Comparison of ENCODE assay signal across 8 cellular contexts in genomic region chr5:35618297-35618636, GRCh38. TPM values are rescaled to one million over a fixed set of nuclear protein-coding genes. Genes with fewer than 3 reads are reported as not detected.
DNase-seq lines count a peak whose midpoint lies in the region; ATAC-seq and TF ChIP-seq lines count a peak whose summit lies in the region.

No MANE protein-coding gene starts in this region.

- no peak for DNase-seq in AG09309 (ENCODE audit: low read depth)
- DNase-seq in naive thymus-derived CD4-positive, alpha-beta T cell = no peak
- no peak for DNase-seq in cerebellar nuclear complex (lab: John Stamatoyannopoulos, UW)
- DNase-seq in NCI-H2196 treated with DMSO at 0.1 percent for 48 hours (lab: John Stamatoyannopoulos, UW; ENCODE audit: unreplicated experiment) = no peak

- TF ChIP-seq CTCF in AG09309 (IDR thresholded peaks at IDR 0.05; ENCODE audit: control insufficient read depth, insufficient read depth, low read depth, low read length, missing control alignments) (no peak), Loucy (conservative IDR thresholded peaks at IDR 0.05; ENCODE audit: low read length) (no peak)

- POLR2A ChIA-PET in naive thymus-derived CD4-positive, alpha-beta T cell (lab: Charles Lee) = interaction anchor here (0.9 to 1.1 kb wide), 3 partner anchors 159 to 1259 kb away, joined by 3 to 4 read pairs (median 3); no protein-coding TSS in a partner anchor

- H3K27ac Mint-ChIP-seq in naive thymus-derived CD4-positive, alpha-beta T cell = peak overlapping the region in 8 of 9 donors; percentile 48 to 96 (median 88)

- H3K4me2 ChIP-seq in Loucy (ENCODE audit: low read depth, low read length, poor library complexity, severe bottlenecking) = peak overlapping the region; percentile 45

- no peaks in the 10 kb centered on the region for H3K27me3 Mint-ChIP-seq in naive thymus-derived CD4-positive, alpha-beta T cell

- ATAC-seq in naive thymus-derived CD4-positive, alpha-beta T cell = no peak
- ATAC-seq in HG02798 (IDR thresholded peaks at IDR 0.05; ENCODE audit: poor library complexity, unreplicated experiment) = no peak
- no peak for ATAC-seq in HG03280 (IDR thresholded peaks at IDR 0.05; ENCODE audit: unreplicated experiment)

- H3K36me3 ChIP-seq in Loucy (ENCODE audit: insufficient read depth, low read length) (no peaks in the 10 kb centered on the region), endocrine pancreas (ENCODE audit: control insufficient read depth, insufficient read depth, low read length) (no peaks in the 10 kb centered on the region)
- no peaks in the 10 kb centered on the region for H3K36me3 ChIP-seq in naive thymus-derived CD4-positive, alpha-beta T cell (ENCODE audit: control insufficient read depth in 2 of 3, insufficient read depth in 3 of 3, low read length in 3 of 3)

- H3K9ac ChIP-seq in Loucy (ENCODE audit: low read depth, low read length, poor library complexity, severe bottlenecking) = no peak overlapping the region
- peak overlapping the region; percentile 88 for H3K9ac ChIP-seq in endocrine pancreas (ENCODE audit: control insufficient read depth, insufficient read depth, low read length)

- peaks cover 14 to 39% (median 26%) of the 10 kb centered on the region in 7 donors for H3K4me1 Mint-ChIP-seq in naive thymus-derived CD4-positive, alpha-beta T cell

- no peaks in the 10 kb centered on the region for H3K9me2 ChIP-seq in Loucy (replicated peaks; ENCODE audit: low read depth, low read length)

- intact Hi-C loops in naive thymus-derived CD4-positive, alpha-beta T cell (cut with micrococcal nuclease) = loop anchor here (5.0 to 10.0 kb wide), 4 partner anchors 141 to 691 kb away; partner anchors contain the start of genes DNAJC21 (in 2 of the 2), LMBRD2 (in 1 of the 2) and SKP2 (in 1 of the 2)

- H3K4me1 ChIP-seq in Loucy (ENCODE audit: insufficient read depth, low read length, poor library complexity, severe bottlenecking) = no peaks in the 10 kb centered on the region
- H3K4me1 ChIP-seq in endocrine pancreas (ENCODE audit: control insufficient read depth, insufficient read depth, low read length) = no peaks in the 10 kb centered on the region
- peaks cover 4 to 12% of the 10 kb centered on the region in 2 donors for H3K4me1 ChIP-seq in naive thymus-derived CD4-positive, alpha-beta T cell (ENCODE audit: control insufficient read depth in 2 of 2, insufficient read depth in 2 of 2, low read length in 2 of 2)

- CTCF ChIA-PET in naive thymus-derived CD4-positive, alpha-beta T cell (lab: Charles Lee) = interaction anchor here (1.0 to 2.7 kb wide), 7 partner anchors 33 to 689 kb away, joined by 3 to 23 read pairs (median 6); partner anchors contain the start of gene DNAJC21

- no peaks in the 10 kb centered on the region for H3K27me3 ChIP-seq in Loucy (ENCODE audit: insufficient read depth, low read length, poor library complexity, severe bottlenecking)
- no peaks in the 10 kb centered on the region for H3K27me3 ChIP-seq in endocrine pancreas (ENCODE audit: control insufficient read depth, insufficient read depth, low read length)
- H3K27me3 ChIP-seq in naive thymus-derived CD4-positive, alpha-beta T cell (ENCODE audit: control insufficient read depth in 2 of 2, insufficient read depth in 2 of 2, low read length in 2 of 2) = no peaks in the 10 kb centered on the region

- H3K9me3 ChIP-seq in Loucy (ENCODE audit: insufficient read depth, low read depth, low read length) (no peaks in the 10 kb centered on the region), endocrine pancreas (ENCODE audit: control insufficient read depth, low read length) (no peaks in the 10 kb centered on the region)
- H3K9me3 ChIP-seq in naive thymus-derived CD4-positive, alpha-beta T cell (ENCODE audit: control insufficient read depth in 2 of 3, low read length in 3 of 3) = no peaks in the 10 kb centered on the region

- peak overlapping the region; percentile 91 to 96 (median 94) for H3K4me3 Mint-ChIP-seq in naive thymus-derived CD4-positive, alpha-beta T cell

- H3K79me2 ChIP-seq in Loucy (ENCODE audit: insufficient read depth, low read length) = no peaks in the 10 kb centered on the region

- no peaks in the 10 kb centered on the region for H4K20me1 ChIP-seq in Loucy (ENCODE audit: insufficient read depth, low read length, poor library complexity, severe bottlenecking)

- H3K4me3 ChIP-seq in AG09309 (ENCODE audit: control insufficient read depth, low read depth, low read length) (peak overlapping the region; percentile 76), Loucy (ENCODE audit: low read length, poor library complexity, severe bottlenecking) (peak overlapping the region; percentile 73), endocrine pancreas (ENCODE audit: control insufficient read depth, insufficient read depth, low read length) (peak overlapping the region; percentile 84)
- peak overlapping the region; percentile 95 for H3K4me3 ChIP-seq in naive thymus-derived CD4-positive, alpha-beta T cell (ENCODE audit: low read length)

- peak overlapping the region; percentile 27 for H3K27ac ChIP-seq in naive thymus-derived CD4-positive, alpha-beta T cell (ENCODE audit: low read depth, low read length)

- H2AFZ ChIP-seq in Loucy (ENCODE audit: low read length) = peak overlapping the region; percentile 91

- H3F3A ChIP-seq in Loucy (ENCODE audit: low read depth) = no peaks in the 10 kb centered on the region

- peaks cover 0 to 21% (median 0%) of the 10 kb centered on the region in 5 donors for H3K36me3 Mint-ChIP-seq in naive thymus-derived CD4-positive, alpha-beta T cell

- peaks cover 0 to 16% (median 4%) of the 10 kb centered on the region in 11 donors for H3K9me3 Mint-ChIP-seq in naive thymus-derived CD4-positive, alpha-beta T cell

RNA-seq across cellular contexts. Expression of gene SPEF2, which starts 0.6 kb away (rescaled TPM):
- total RNA-seq in naive thymus-derived CD4-positive, alpha-beta T cell = 10 to 100 TPM in 2 of 5 experiments, 1 to 10 TPM in 3; 7.1 to 13.5 (median 9.9) TPM
- 1 to 10 TPM; 5.5 to 7.3 TPM for polyA plus RNA-seq in naive thymus-derived CD4-positive, alpha-beta T cell
